15 cellular contexts compared by ENCODE assay signal in the genomic region with DNA sequence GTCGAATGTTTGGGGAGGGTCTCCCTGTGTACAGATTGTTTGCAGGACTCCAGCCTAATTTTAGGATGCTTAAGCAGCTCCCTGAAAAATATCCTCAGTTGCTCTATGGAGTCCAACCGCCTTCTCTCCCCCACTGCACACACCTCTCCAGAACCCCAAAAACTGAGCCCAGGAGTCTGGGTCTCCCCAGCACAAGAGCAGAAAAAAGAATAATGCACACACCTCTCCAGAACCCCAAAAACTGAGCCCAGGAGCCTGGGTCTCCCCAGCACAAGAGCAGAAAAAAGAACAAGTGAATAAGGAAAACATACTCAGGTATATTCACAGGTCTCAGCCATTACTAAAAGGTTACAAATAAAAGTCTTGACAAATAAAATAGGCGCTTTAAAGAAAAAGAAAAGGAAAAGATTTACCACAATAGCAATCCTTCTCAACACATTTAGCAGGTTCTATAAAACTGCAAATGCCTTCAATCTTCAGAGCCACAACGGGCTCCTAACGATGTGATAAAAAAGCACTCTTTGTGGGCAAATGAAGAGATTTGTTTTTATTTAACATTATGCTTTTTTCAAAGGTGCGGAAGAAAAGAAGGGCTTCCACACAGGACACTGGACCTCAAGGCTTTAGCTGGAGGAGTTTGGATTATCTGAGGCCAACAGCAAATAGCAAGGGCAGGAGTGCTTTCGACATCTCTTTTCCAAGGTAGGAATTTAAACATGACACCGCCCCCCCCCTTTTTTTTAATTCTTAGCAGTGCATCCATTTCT. TPM values are rescaled to one million over a fixed set of nuclear protein-coding genes. Genes with fewer than 3 reads are reported as not detected.
DNase-seq lines count a peak whose midpoint lies in the region; ATAC-seq and TF ChIP-seq lines count a peak whose summit lies in the region.
"Had no signal": no experiment of that assay in that cellular context is flagged by ENCODE, and none has a peak within 500 bp of the region (broad histone marks: within the 10 kb centered on the region; RNA-seq: fewer than 3 reads in every experiment).

No MANE protein-coding gene starts in this region.

- H3K36me3 ChIP-seq in iPS-20b (ENCODE audit: insufficient read depth, low read depth, low read length) (no peaks in the 10 kb centered on the region), thymus (ENCODE audit: control insufficient read depth, insufficient read depth) (peaks cover 10% of the 10 kb centered on the region), breast epithelium (no peaks in the 10 kb centered on the region)
- H3K36me3 ChIP-seq: ascending aorta, thoracic aorta had no signal

- TF ChIP-seq CTCF in activated CD8-positive, alpha-beta T cell treated with anti-CD3 and anti-CD28 coated beads for 36 hours (IDR thresholded peaks at IDR 0.05) = no peak
- TF ChIP-seq CTCF in breast epithelium (IDR thresholded peaks at IDR 0.05) = no peak
- no peak for TF ChIP-seq CTCF in GM13976 (IDR thresholded peaks at IDR 0.05; ENCODE audit: borderline replicate concordance, control extremely low read depth, extremely low read depth, insufficient read depth, missing control alignments)

- WGBS in thymus = 38% methylated on average over 8 of the region's 8 CpGs

- intact Hi-C loops in activated CD8-positive, alpha-beta T cell treated with anti-CD3 and anti-CD28 coated beads for 36 hours (cut with micrococcal nuclease) = loop anchor here (10.0 kb wide), 1 partner anchor 801 kb away; a partner anchor contains a TSS
- intact Hi-C loops in breast epithelium (cut with DNase I; ENCODE audit: low total_unique reads) = no loop called here

- POLR2A ChIA-PET in activated CD8-positive, alpha-beta T cell treated with anti-CD3 and anti-CD28 coated beads for 36 hours (lab: Charles Lee) = interaction anchor here (0.6 to 15.9 kb wide), 12 partner anchors 8 to 1094 kb away, joined by 3 to 496 read pairs (median 6); a partner anchor contains a TSS

- peak overlapping the region; percentile 94 to 96 for H3K4me3 Mint-ChIP-seq in activated T-cell treated with anti-CD3 and anti-CD28 coated beads, Interleukin-2, amount 50 U/mL, for 72 hours
- peak overlapping the region; percentile 86 for H3K4me3 Mint-ChIP-seq in activated CD8-positive, alpha-beta T cell treated with anti-CD3 and anti-CD28 coated beads for 36 hours

- H3K27ac Mint-ChIP-seq in activated T-cell treated with anti-CD3 and anti-CD28 coated beads, Interleukin-2, amount 50 U/mL, for 72 hours = peak overlapping the region; percentile 96
- peak overlapping the region; percentile 98 for H3K27ac Mint-ChIP-seq in activated CD8-positive, alpha-beta T cell treated with anti-CD3 and anti-CD28 coated beads for 36 hours

- TF ChIP-seq POLR2A in breast epithelium (IDR thresholded peaks at IDR 0.05) = no peak

- CTCF ChIA-PET in activated CD8-positive, alpha-beta T cell treated with anti-CD3 and anti-CD28 coated beads for 36 hours (lab: Charles Lee) = interaction anchor here (1.2 to 7.0 kb wide), 2 partner anchors 27 to 37 kb away, joined by 4 to 189 read pairs; no protein-coding TSS in a partner anchor

- H3K9ac ChIP-seq in iPS-20b (ENCODE audit: low read depth, low read length) = peak overlapping the region; percentile 1; the same call in 1 of the 2 replicates

- no peaks in the 10 kb centered on the region for H3K9me3 ChIP-seq in iPS-20b (ENCODE audit: insufficient read depth, low read depth, low read length)
- no peaks in the 10 kb centered on the region for H3K9me3 ChIP-seq in thymus (ENCODE audit: control insufficient read depth)
- no peaks in the 10 kb centered on the region for H3K9me3 ChIP-seq in breast epithelium
- H3K9me3 ChIP-seq: ascending aorta, mucosa of descending colon, thoracic aorta had no signal

- H3K27me3 ChIP-seq in iPS-20b (ENCODE audit: insufficient read depth, low read length) (peaks cover 39% of the 10 kb centered on the region), thymus (ENCODE audit: control insufficient read depth, insufficient read depth) (no peaks in the 10 kb centered on the region), breast epithelium (peaks cover 0 to 35% of the 10 kb centered on the region in 2 donors)
- H3K27me3 ChIP-seq: ascending aorta had no signal

- in situ Hi-C loops in GM13976 (cut with MboI; ENCODE audit: low sequenced_read_pairs, unreplicated experiment) = no loop called here

- peaks cover 65% of the 10 kb centered on the region for H3K4me1 ChIP-seq in iPS-20b (ENCODE audit: insufficient read depth, low read length)
- H3K4me1 ChIP-seq in thymus (ENCODE audit: control insufficient read depth, insufficient read depth, low read length) = peaks cover 21% of the 10 kb centered on the region
- no peaks in the 10 kb centered on the region for H3K4me1 ChIP-seq in breast epithelium
- H3K4me1 ChIP-seq: ascending aorta had no signal

- no peaks in the 10 kb centered on the region for H3K9me3 Mint-ChIP-seq in activated T-cell treated with anti-CD3 and anti-CD28 coated beads, Interleukin-2, amount 50 U/mL, for 72 hours
- H3K9me3 Mint-ChIP-seq in activated CD8-positive, alpha-beta T cell treated with anti-CD3 and anti-CD28 coated beads for 36 hours = no peaks in the 10 kb centered on the region

- H3K4me1 Mint-ChIP-seq in activated T-cell treated with anti-CD3 and anti-CD28 coated beads, Interleukin-2, amount 50 U/mL, for 72 hours (ENCODE audit: low read depth) = peaks cover 93% of the 10 kb centered on the region
- peaks cover 60% of the 10 kb centered on the region for H3K4me1 Mint-ChIP-seq in activated CD8-positive, alpha-beta T cell treated with anti-CD3 and anti-CD28 coated beads for 36 hours (ENCODE audit: low read depth)

- H3K27ac ChIP-seq in iPS-20b (ENCODE audit: low read length) (no peak overlapping the region), thymus (ENCODE audit: low read depth) (peak overlapping the region; percentile 97), breast epithelium (no peak overlapping the region)
- H3K27ac ChIP-seq: ascending aorta, thoracic aorta had no signal

- peaks cover 10 to 11% of the 10 kb centered on the region in 2 donors for H3K36me3 Mint-ChIP-seq in activated T-cell treated with anti-CD3 and anti-CD28 coated beads, Interleukin-2, amount 50 U/mL, for 72 hours (ENCODE audit: insufficient read depth in 2 of 2)
- peaks cover 68% of the 10 kb centered on the region for H3K36me3 Mint-ChIP-seq in activated CD8-positive, alpha-beta T cell treated with anti-CD3 and anti-CD28 coated beads for 36 hours (ENCODE audit: low read depth)

- no peaks in the 10 kb centered on the region for H3K27me3 Mint-ChIP-seq in activated T-cell treated with anti-CD3 and anti-CD28 coated beads, Interleukin-2, amount 50 U/mL, for 72 hours (ENCODE audit: low read depth)
- no peaks in the 10 kb centered on the region for H3K27me3 Mint-ChIP-seq in activated CD8-positive, alpha-beta T cell treated with anti-CD3 and anti-CD28 coated beads for 36 hours

- ATAC-seq in activated T-cell treated with anti-CD3 and anti-CD28 coated beads, Interleukin-2, amount 50 U/mL, for 72 hours (replicated peaks in 1 of 2) = no peak
- ATAC-seq in activated CD8-positive, alpha-beta T cell treated with anti-CD3 and anti-CD28 coated beads for 36 hours = no peak
- no peak for ATAC-seq in GM18858 (IDR thresholded peaks at IDR 0.05; ENCODE audit: unreplicated experiment)
- ATAC-seq: esophagus mucosa, mucosa of descending colon had no signal

- no peak overlapping the region for H3K4me3 ChIP-seq in iPS-20b (ENCODE audit: low read length)
- H3K4me3 ChIP-seq in thymus (ENCODE audit: low read length) = peak overlapping the region; percentile 19
- H3K4me3 ChIP-seq in breast epithelium = no peak overlapping the region
- H3K4me3 ChIP-seq: ascending aorta, mucosa of descending colon, thoracic aorta had no signal

- no peak for DNase-seq in activated T-cell treated with anti-CD3 and anti-CD28 coated beads, Interleukin-2, amount 50 U/mL, for 72 hours
- no peak for DNase-seq in activated T-cell treated with anti-CD3 and anti-CD28 coated beads for 4 hours
- no peak for DNase-seq in activated CD8-positive, alpha-beta T cell treated with anti-CD3 and anti-CD28 coated beads for 36 hours
- DNase-seq in breast epithelium (ENCODE audit: low spot score in 2 of 2) = no peak
- DNase-seq in GM13976 (ENCODE audit: low spot score) = no peak
- DNase-seq: GF-D8, KBM-7, mucosa of descending colon, SHP77 treated with DMSO at 0.1 percent for 48 hours had no signal

RNA-seq across cellular contexts. Expression of a gene that starts 8.2 kb away (rescaled TPM):
- total RNA-seq in activated T-cell treated with anti-CD3 and anti-CD28 coated beads, Interleukin-2, amount 50 U/mL, for 72 hours = 10 to 100 TPM; 54.4 to 58.0 TPM
- 10 to 100 TPM; 48.5 to 53.0 TPM for total RNA-seq in activated CD8-positive, alpha-beta T cell treated with anti-CD3 and anti-CD28 coated beads for 36 hours
- 15.1 TPM for polyA plus RNA-seq in thymus
- total RNA-seq in breast epithelium = 1 to 10 TPM in 2 of 3 donors, under 1 TPM in 1; 0.96 to 3.9 (median 2.6) TPM

Comparison
In these comparisons a context has a peak if more than half of its experiments do, and no peak if none do; other contexts are left out.
1. RNA of a gene that starts 8.2 kb away (total RNA-seq): 54.4 to 58.0 TPM in activated T-cell treated with anti-CD3 and anti-CD28 coated beads, Interleukin-2, amount 50 U/mL, for 72 hours and 48.5 to 53.0 TPM in activated CD8-positive, alpha-beta T cell treated with anti-CD3 and anti-CD28 coated beads for 36 hours; 0.96 to 3.9 TPM in breast epithelium; every median in the first group is over 10 times any median in the second.